30 cellular contexts compared by ENCODE assay signal in genomic region chr7:91720255-91720937, GRCh38.
DNase-seq lines count a peak whose midpoint lies in the region; ATAC-seq, FAIRE-seq and TF ChIP-seq lines count a peak whose summit lies in the region.
"Had no signal": no experiment of that assay in that cellular context is flagged by ENCODE, and none has a peak within 500 bp of the region (broad histone marks: within the 10 kb centered on the region; RNA-seq: fewer than 3 reads in every experiment).

No MANE protein-coding gene starts in this region.

- FAIRE-seq in bronchial epithelial cell (lab: Jason Lieb, UNC): no peak
- FAIRE-seq: endometrium, G401.6, K562, kidney, RCC 7860 had no signal

- H3K27ac ChIP-seq in ACC112 (ENCODE audit: low read depth, low read length): 0 out of 2 replicates have a peak overlapping the region, but pooled peaks have one; percentile 12
- H3K27ac ChIP-seq: gastroesophageal sphincter, lower lobe of right lung, skin epidermis had no signal

- no peak overlapping the region for H3K4me3 Mint-ChIP-seq in WTC11
- H3K4me3 Mint-ChIP-seq: activated CD4-positive, alpha-beta T cell treated with anti-CD3 and anti-CD28 coated beads for 36 hours; CD4-positive, alpha-beta T cell; dendritic cell treated with granulocyte-macrophage colony-stimulating factor and Interleukin-4, amounts not matched to agents 40 ng/mL and 50 ng/mL, for 4 days; HFFc6; neural crest cell; T-helper 1 cell treated with Interleukin-12 subunit alpha and Interleukin-12 subunit beta and Interleukin-4 antibody, amounts not matched to agents 30 μg/mL and 1 μg/mL, for 36 hours had no signal

- ATAC-seq in WTC11: no peak
- no peak for ATAC-seq in GM19035 (IDR thresholded peaks at IDR 0.05; ENCODE audit: unreplicated experiment)
- ATAC-seq: activated CD4-positive, alpha-beta T cell treated with anti-CD3 and anti-CD28 coated beads for 36 hours; gastroesophageal sphincter; K562; lower lobe of right lung had no signal

- H3K27me3 ChIP-seq in ACC112 (ENCODE audit: insufficient read depth, low read length) (no peaks in the 10 kb centered on the region), bronchial epithelial cell (ENCODE audit: control insufficient read depth, insufficient read depth, low read length) (no peaks in the 10 kb centered on the region)
- H3K27me3 ChIP-seq: gastroesophageal sphincter had no signal

- H3K4me1 Mint-ChIP-seq in WTC11: peaks cover 5% of the 10 kb centered on the region; the same call in 1 of the 2 replicates
- H3K4me1 Mint-ChIP-seq: activated CD4-positive, alpha-beta T cell treated with anti-CD3 and anti-CD28 coated beads for 36 hours; neural crest cell had no signal

- peak; percentile 48 for DNase-seq in NCI-H226
- peak; percentile 95 for DNase-seq in bronchial epithelial cell (ENCODE audit: low read depth)
- peak; percentile 17 for DNase-seq in fibroblast of pulmonary artery (ENCODE audit: low read depth)
- DNase-seq in NCI-H82 (lab: John Stamatoyannopoulos, UW): no peak
- no peak for DNase-seq in WTC11 (ENCODE audit: low spot score)
- no peak for DNase-seq in mesenteric fat pad (ENCODE audit: low spot score)
- DNase-seq: 8988T; activated CD4-positive, alpha-beta T cell treated with anti-CD3 and anti-CD28 coated beads for 36 hours; activated gamma-delta T cell treated with Interleukin-2 at 50 U/mL for 16 hours; activated T-cell treated with anti-CD3 and anti-CD28 coated beads, Interleukin-2, amount 50 U/mL, for 1 hour; CD4-positive, alpha-beta T cell; DMS 273 treated with DMSO at 0.1 percent for 48 hours; HFFc6; lower lobe of right lung; NCI-H1436; NCI-H510A treated with DMSO at 0.1 percent for 48 hours; stimulated activated CD4-positive, alpha-beta T cell treated with anti-CD3 and anti-CD28 coated beads, Interleukin-1b, Interleukin-23, amount 100 ng/mL, for 48 hours; substantia nigra had no signal

- POLR2A ChIA-PET in WTC11 (lab: Charles Lee): no interaction called here

- H3K36me3 ChIP-seq in ACC112 (ENCODE audit: insufficient read depth, low read length): no peaks in the 10 kb centered on the region
- no peaks in the 10 kb centered on the region for H3K36me3 ChIP-seq in bronchial epithelial cell (ENCODE audit: control insufficient read depth, insufficient read depth, low read length)
- H3K36me3 ChIP-seq: gastroesophageal sphincter, lower lobe of right lung had no signal

- CTCF ChIA-PET in WTC11 (lab: Charles Lee): no interaction called here

- no peaks in the 10 kb centered on the region for H3K36me3 Mint-ChIP-seq in WTC11

- TF ChIP-seq CTCF in bronchial epithelial cell (IDR thresholded peaks at IDR 0.05; ENCODE audit: insufficient read depth, low read length, severe bottlenecking) (no peak), fibroblast of pulmonary artery (IDR thresholded peaks at IDR 0.05; ENCODE audit: low read length, missing control alignments) (no peak), WTC11 (IDR thresholded peaks at IDR 0.05) (no peak)

- peaks cover 33% of the 10 kb centered on the region for H3K4me1 ChIP-seq in ACC112 (ENCODE audit: control insufficient read depth, insufficient read depth, low read length, unreplicated experiment)
- H3K4me1 ChIP-seq: gastroesophageal sphincter, lower lobe of right lung had no signal

- no peaks in the 10 kb centered on the region for H3K79me2 ChIP-seq in ACC112 (ENCODE audit: control insufficient read depth, insufficient read depth, low read length, unreplicated experiment)

- H2AFZ ChIP-seq in ACC112 (ENCODE audit: low read length, unreplicated experiment): no peak overlapping the region

- H3K27me3 Mint-ChIP-seq in WTC11 (ENCODE audit: low read depth): no peaks in the 10 kb centered on the region; the same call in 1 of the 2 replicates
- H3K27me3 Mint-ChIP-seq: activated CD4-positive, alpha-beta T cell treated with anti-CD3 and anti-CD28 coated beads for 36 hours; CD4-positive, alpha-beta T cell; dendritic cell treated with granulocyte-macrophage colony-stimulating factor and Interleukin-4, amounts not matched to agents 40 ng/mL and 50 ng/mL, for 4 days had no signal

- H3K27ac Mint-ChIP-seq in WTC11: no peak overlapping the region
- H3K27ac Mint-ChIP-seq: activated CD4-positive, alpha-beta T cell treated with anti-CD3 and anti-CD28 coated beads for 36 hours; CD4-positive, alpha-beta T cell; dendritic cell treated with granulocyte-macrophage colony-stimulating factor and Interleukin-4, amounts not matched to agents 40 ng/mL and 50 ng/mL, for 4 days; HFFc6; T-helper 1 cell treated with Interleukin-12 subunit alpha and Interleukin-12 subunit beta and Interleukin-4 antibody, amounts not matched to agents 30 μg/mL and 1 μg/mL, for 36 hours had no signal

- H3K9me3 Mint-ChIP-seq in WTC11: peaks cover 14% of the 10 kb centered on the region; the same call in 1 of the 2 replicates
- H3K9me3 Mint-ChIP-seq: HFFc6 had no signal

- H3K4me3 ChIP-seq in ACC112 (ENCODE audit: low read depth, low read length) (peak overlapping the region; percentile 2; the same call in 1 of the 2 replicates), bronchial epithelial cell (ENCODE audit: low read depth, low read length) (no peak overlapping the region), fibroblast of pulmonary artery (replicated peaks; ENCODE audit: low read depth, low read length) (no peak overlapping the region)
- H3K4me3 ChIP-seq: gastroesophageal sphincter, K562, lower lobe of right lung, skin epidermis had no signal

TF ChIP-seq in WTC11, 78 proteins besides CTCF, POLR2A, EP300 and RAD21:
- no peak for TF ChIP-seq FOXJ3 (CRISPR knock-in tag; IDR thresholded peaks at IDR 0.05; ENCODE audit: borderline replicate concordance)

Comparison
In these comparisons a context has a peak if more than half of its experiments do, and no peak if none do; other contexts are left out.
1. DNase-seq: peak in NCI-H226 (single experiment), bronchial epithelial cell (single experiment) and fibroblast of pulmonary artery (single experiment); none in NCI-H82 (single experiment), WTC11 (single experiment) and mesenteric fat pad (single experiment).